Comparison of ENCODE assay signal across 14 cellular contexts in the genomic region with DNA sequence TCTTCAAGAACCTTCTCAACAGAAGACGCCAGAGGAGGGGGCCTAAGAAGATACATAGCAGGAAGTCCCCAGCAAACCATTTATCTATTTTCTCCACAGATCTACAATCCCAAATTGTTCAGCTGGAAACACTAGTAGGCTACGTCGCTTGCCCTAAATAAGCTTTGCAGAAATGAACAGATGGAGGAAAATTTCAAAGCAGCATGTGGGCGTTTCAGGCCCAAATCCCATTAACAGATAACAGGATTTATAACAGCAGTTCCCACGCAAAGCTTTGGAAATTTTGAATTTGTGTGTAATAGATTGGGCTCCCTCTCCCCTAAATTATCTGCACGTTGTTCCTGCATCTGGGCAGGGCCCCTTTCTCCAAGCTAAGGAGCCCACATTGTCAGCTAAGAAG.
A peak's percentile ranks its signal among the peaks of the same experiment; 100 is the strongest.
DNase-seq lines count a peak whose midpoint lies in the region; ATAC-seq and TF ChIP-seq lines count a peak whose summit lies in the region.
"Had no signal": no experiment of that assay in that cellular context is flagged by ENCODE, and none has a peak within 500 bp of the region (broad histone marks: within the 10 kb centered on the region; RNA-seq: fewer than 3 reads in every experiment).

No MANE protein-coding gene starts in this region.

- ATAC-seq in left cardiac atrium = no peak
- ATAC-seq in stimulated activated memory B cell treated with anti-CD40 and anti-IgM and Interleukin-4, amounts not matched to agents 10 μg/mL and 1 μg/mL and 100 μg/mL, for 72 hours = no peak
- ATAC-seq: GM12878 had no signal

- H3K36me3 Mint-ChIP-seq in activated naive CD4-positive, alpha-beta T cell treated with anti-CD3 and anti-CD28 coated beads, Interleukin-2, amount 50 U/mL, for 24 hours = peaks cover 5% of the 10 kb centered on the region
- H3K36me3 Mint-ChIP-seq in glutamatergic neuron (ENCODE audit: unreplicated experiment) = peaks cover 4% of the 10 kb centered on the region
- peaks cover 6% of the 10 kb centered on the region for H3K36me3 Mint-ChIP-seq in stimulated activated memory B cell treated with anti-CD40 and anti-IgM and Interleukin-4, amounts not matched to agents 10 μg/mL and 1 μg/mL and 100 μg/mL, for 72 hours

- H3K4me1 Mint-ChIP-seq in activated naive CD4-positive, alpha-beta T cell treated with anti-CD3 and anti-CD28 coated beads, Interleukin-2, amount 50 U/mL, for 24 hours = peaks cover 48% of the 10 kb centered on the region
- H3K4me1 Mint-ChIP-seq in glutamatergic neuron (ENCODE audit: low read depth, unreplicated experiment) = no peaks in the 10 kb centered on the region
- peaks cover 6% of the 10 kb centered on the region for H3K4me1 Mint-ChIP-seq in stimulated activated memory B cell treated with anti-CD40 and anti-IgM and Interleukin-4, amounts not matched to agents 10 μg/mL and 1 μg/mL and 100 μg/mL, for 72 hours

- H3K4me3 Mint-ChIP-seq in activated naive CD4-positive, alpha-beta T cell treated with anti-CD3 and anti-CD28 coated beads, Interleukin-2, amount 50 U/mL, for 24 hours = no peak overlapping the region
- no peak overlapping the region for H3K4me3 Mint-ChIP-seq in glutamatergic neuron (ENCODE audit: unreplicated experiment)
- no peak overlapping the region for H3K4me3 Mint-ChIP-seq in stimulated activated memory B cell treated with anti-CD40 and anti-IgM and Interleukin-4, amounts not matched to agents 10 μg/mL and 1 μg/mL and 100 μg/mL, for 72 hours

- no peaks in the 10 kb centered on the region for H3K27me3 ChIP-seq in WERI-Rb-1 (ENCODE audit: insufficient read depth, low read depth, severe bottlenecking)
- H3K27me3 ChIP-seq: MG63 had no signal

- no peak overlapping the region for H3K27ac ChIP-seq in WERI-Rb-1
- H3K27ac ChIP-seq: 22Rv1 had no signal

- H3K27me3 Mint-ChIP-seq in activated naive CD4-positive, alpha-beta T cell treated with anti-CD3 and anti-CD28 coated beads, Interleukin-2, amount 50 U/mL, for 24 hours = no peaks in the 10 kb centered on the region
- no peaks in the 10 kb centered on the region for H3K27me3 Mint-ChIP-seq in glutamatergic neuron (ENCODE audit: unreplicated experiment)
- H3K27me3 Mint-ChIP-seq in stimulated activated memory B cell treated with anti-CD40 and anti-IgM and Interleukin-4, amounts not matched to agents 10 μg/mL and 1 μg/mL and 100 μg/mL, for 72 hours = peaks cover 14% of the 10 kb centered on the region

- H3K9me3 ChIP-seq in WERI-Rb-1 (ENCODE audit: severe bottlenecking) = no peaks in the 10 kb centered on the region

- DNase-seq in activated naive CD4-positive, alpha-beta T cell (lab: John Stamatoyannopoulos, UW) = no peak
- peak; percentile 13 for DNase-seq in WERI-Rb-1
- DNase-seq in glutamatergic neuron = no peak
- no peak for DNase-seq in left cardiac atrium
- DNase-seq in RKO (ENCODE audit: low spot score) = no peak
- DNase-seq in KG1 (lab: John Stamatoyannopoulos, UW) = no peak
- DNase-seq: MG63, NCI-H1105, NCI-H1930, Right ventricle myocardium superior had no signal

- H3K36me3 ChIP-seq in WERI-Rb-1 = no peaks in the 10 kb centered on the region
- H3K36me3 ChIP-seq: MG63 had no signal

- TF ChIP-seq CTCF in WERI-Rb-1 (IDR thresholded peaks at IDR 0.05; ENCODE audit: low read depth, low read length) = no peak
- TF ChIP-seq CTCF in glutamatergic neuron (IDR thresholded peaks at IDR 0.05; ENCODE audit: partially characterized antibody, unreplicated experiment) = no peak

- no peak overlapping the region for H3K4me3 ChIP-seq in WERI-Rb-1 (ENCODE audit: low read depth, low read length)
- H3K4me3 ChIP-seq: GM12878, MG63 had no signal

- intact Hi-C loops in left cardiac atrium (cut with DNase I) = no loop called here

- H3K27ac Mint-ChIP-seq in activated naive CD4-positive, alpha-beta T cell treated with anti-CD3 and anti-CD28 coated beads, Interleukin-2, amount 50 U/mL, for 24 hours = peak overlapping the region; percentile 35
- peak overlapping the region; percentile 35 for H3K27ac Mint-ChIP-seq in glutamatergic neuron (ENCODE audit: unreplicated experiment)
- no peak overlapping the region for H3K27ac Mint-ChIP-seq in stimulated activated memory B cell treated with anti-CD40 and anti-IgM and Interleukin-4, amounts not matched to agents 10 μg/mL and 1 μg/mL and 100 μg/mL, for 72 hours

- H3K9me3 Mint-ChIP-seq in activated naive CD4-positive, alpha-beta T cell treated with anti-CD3 and anti-CD28 coated beads, Interleukin-2, amount 50 U/mL, for 24 hours = peaks cover 11% of the 10 kb centered on the region
- H3K9me3 Mint-ChIP-seq in glutamatergic neuron (ENCODE audit: unreplicated experiment) = peaks cover 2% of the 10 kb centered on the region
- H3K9me3 Mint-ChIP-seq in stimulated activated memory B cell treated with anti-CD40 and anti-IgM and Interleukin-4, amounts not matched to agents 10 μg/mL and 1 μg/mL and 100 μg/mL, for 72 hours = peaks cover 3% of the 10 kb centered on the region
